30 cellular contexts compared by ENCODE assay signal in the genomic region with DNA sequence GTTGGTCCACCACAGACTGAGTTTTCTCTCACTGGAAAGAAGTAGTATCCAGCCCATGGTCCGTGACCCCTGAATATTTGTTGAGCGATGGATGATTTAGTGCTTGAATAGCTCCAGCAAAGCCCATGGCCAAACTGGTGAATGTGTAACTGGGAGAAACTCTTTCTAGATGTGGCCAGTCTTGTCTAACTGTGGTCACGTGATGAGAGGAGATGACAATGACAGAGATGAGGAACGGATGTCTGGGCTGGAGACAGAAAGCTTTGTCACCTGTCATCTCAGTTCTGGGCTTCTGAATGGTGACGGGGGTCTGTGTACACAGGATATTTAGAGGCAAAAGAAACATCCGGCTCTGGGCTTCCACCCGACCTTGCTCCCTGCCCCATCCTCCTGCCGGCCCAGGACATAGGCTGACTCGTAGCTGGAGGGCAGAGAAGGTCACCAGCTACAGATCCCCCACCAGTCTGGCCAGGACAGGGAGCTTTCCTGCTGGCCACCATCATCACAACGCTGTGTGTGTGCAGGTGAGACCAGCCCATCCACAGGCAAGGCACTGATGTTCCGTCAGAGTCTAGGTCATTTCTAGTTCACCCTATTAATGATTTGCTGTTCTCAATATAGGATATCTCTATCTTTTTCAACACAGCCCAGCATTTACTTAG.
DNase-seq lines count a peak whose midpoint lies in the region; ATAC-seq, FAIRE-seq and TF ChIP-seq lines count a peak whose summit lies in the region.
"Had no signal": no experiment of that assay in that cellular context is flagged by ENCODE, and none has a peak within 500 bp of the region (broad histone marks: within the 10 kb centered on the region; RNA-seq: fewer than 3 reads in every experiment).

No MANE protein-coding gene starts in this region.

- H2BK5ac ChIP-seq in mesenchymal stem cell (ENCODE audit: low read depth, low read length, poor library complexity, severe bottlenecking): no peak overlapping the region

- no peaks in the 10 kb centered on the region for H3K79me1 ChIP-seq in mesenchymal stem cell (replicated peaks; ENCODE audit: low read length, poor library complexity, severe bottlenecking)

- TF ChIP-seq RAD21 in K562 (CRISPR knock-in tag; conservative IDR thresholded peaks at IDR 0.05 in 1 of 2, IDR thresholded peaks at IDR 0.05 in 1 of 2): no peak

- no peak overlapping the region for H3K23ac ChIP-seq in mesenchymal stem cell (ENCODE audit: low read length in 2 of 2)

- H2AFZ ChIP-seq in K562 (ENCODE audit: low read depth, low read length) (no peak overlapping the region), mesenchymal stem cell (ENCODE audit: low read depth, low read length) (no peak overlapping the region)

- H4K8ac ChIP-seq in mesenchymal stem cell (ENCODE audit: low read length): peak overlapping the region; percentile 78

- H3K79me2 ChIP-seq in K562 (ENCODE audit: control insufficient read depth, insufficient read depth, low read length): no peaks in the 10 kb centered on the region

- FAIRE-seq in HTR-8/SVneo (lab: Jason Lieb, UNC): peak; percentile 57
- FAIRE-seq in K562 (lab: Jason Lieb, UNC): no peak
- FAIRE-seq in H54 (lab: Jason Lieb, UNC): no peak
- FAIRE-seq: kidney, TTC549 had no signal

- H2BK120ac ChIP-seq in mesenchymal stem cell (ENCODE audit: low read depth, low read length): peak overlapping the region; percentile 29

- intact Hi-C loops in K562 (cut with micrococcal nuclease): no loop called here
- intact Hi-C loops in Right ventricle myocardium superior (cut with DNase I): no loop called here

- no peak overlapping the region for H3K4ac ChIP-seq in mesenchymal stem cell (ENCODE audit: low read depth in 1 of 2, low read length in 2 of 2)

- H3K36me3 ChIP-seq in K562 (ENCODE audit: control insufficient read depth, insufficient read depth, low read length): no peaks in the 10 kb centered on the region
- H3K36me3 ChIP-seq in mesenchymal stem cell (ENCODE audit: control insufficient read depth in 1 of 2, insufficient read depth in 2 of 2, low read depth in 1 of 2, low read length in 2 of 2): no peaks in the 10 kb centered on the region
- H3K36me3 ChIP-seq: esophagus squamous epithelium, heart right ventricle, lower lobe of right lung, transverse colon had no signal

- TF ChIP-seq EP300 in K562 (IDR thresholded peaks at IDR 0.05; ENCODE audit: low read length): no peak

- no peak overlapping the region for H3K4me2 ChIP-seq in K562 (ENCODE audit: insufficient read depth, low read length)
- H3K4me2 ChIP-seq in mesenchymal stem cell (ENCODE audit: low read length, poor library complexity, severe bottlenecking): no peak overlapping the region

- H3K4me3 ChIP-seq in K562 (no peak overlapping the region), mesenchymal stem cell (ENCODE audit: insufficient read depth in 1 of 2, low read depth in 1 of 2, low read length in 2 of 2) (no peak overlapping the region)
- H3K4me3 ChIP-seq: esophagus squamous epithelium, heart right ventricle, lower lobe of right lung, psoas muscle, transverse colon had no signal

- H4K91ac ChIP-seq in mesenchymal stem cell (ENCODE audit: low read length): peak overlapping the region; percentile 92

- H3K9ac ChIP-seq in K562 (ENCODE audit: insufficient read depth in 1 of 2, low read depth in 2 of 2, low read length in 2 of 2): no peak overlapping the region
- no peak overlapping the region for H3K9ac ChIP-seq in mesenchymal stem cell (ENCODE audit: low read length)

- TF ChIP-seq CTCF in K562 (IDR thresholded peaks at IDR 0.05 in 2 of 3, conservative IDR thresholded peaks at IDR 0.05 in 1 of 3; ENCODE audit: insufficient read depth in 2 of 3, low read depth in 1 of 3, low read length in 3 of 3): no peak

- H2BK12ac ChIP-seq in mesenchymal stem cell (ENCODE audit: low read length in 2 of 2): peak overlapping the region; percentile 81 to 89

- H3K27ac ChIP-seq in K562 (ENCODE audit: extremely low read depth, low read depth, low read length) (no peak overlapping the region), mesenchymal stem cell (ENCODE audit: low read length, poor library complexity, severe bottlenecking) (no peak overlapping the region)
- H3K27ac ChIP-seq: esophagus squamous epithelium, foreskin keratinocyte, heart right ventricle, lower lobe of right lung, psoas muscle, transverse colon had no signal

- H3K14ac ChIP-seq in mesenchymal stem cell (ENCODE audit: low read length in 2 of 2): peak overlapping the region in 1 of 2 experiments; percentile 95

- H3K9me3 ChIP-seq in K562 (replicated peaks; ENCODE audit: control insufficient read depth, insufficient read depth, low read depth, low read length) (no peaks in the 10 kb centered on the region), mesenchymal stem cell (ENCODE audit: control insufficient read depth, low read length) (no peaks in the 10 kb centered on the region)
- H3K9me3 ChIP-seq: esophagus squamous epithelium, heart right ventricle, lower lobe of right lung, psoas muscle, transverse colon had no signal

- ATAC-seq in K562 (no peak), Right ventricle myocardium superior (ENCODE audit: poor library complexity) (no peak)
- ATAC-seq: activated CD4-positive, CD25-positive, alpha-beta regulatory T cell treated with anti-CD3 and anti-CD28 coated beads, Interleukin-2, amount 50 U/mL, for 24 hours; foreskin keratinocyte; heart right ventricle; lower lobe of right lung; naive thymus-derived CD8-positive, alpha-beta T cell; PC-3; psoas muscle; T-helper 17 cell had no signal

- H2BK15ac ChIP-seq in mesenchymal stem cell (ENCODE audit: low read depth, poor library complexity, severe bottlenecking): no peak overlapping the region

- H3K9me1 ChIP-seq in K562 (ENCODE audit: control insufficient read depth, insufficient read depth, low read length): no peaks in the 10 kb centered on the region

- no peak overlapping the region for H2AK5ac ChIP-seq in mesenchymal stem cell (ENCODE audit: low read length, severe bottlenecking)

- no peaks in the 10 kb centered on the region for H4K20me1 ChIP-seq in K562 (replicated peaks; ENCODE audit: control insufficient read depth, insufficient read depth, low read length)

- TF ChIP-seq POLR2A in K562 (conservative IDR thresholded peaks at IDR 0.05): no peak
- no peak for TF ChIP-seq POLR2A in H54 (IDR thresholded peaks at IDR 0.05; ENCODE audit: low read depth, low read length)

- WGBS in K562 (ENCODE audit: insufficient coverage, low coverage, missing lambda C conversion rate): 0% methylated on average over 11 of the region's 11 CpGs
- WGBS in mesenchymal stem cell: 54% methylated on average over 11 of the region's 11 CpGs

- in situ Hi-C loops in ACHN (cut with HindIII; ENCODE audit: low pct_ligation_motif_present, low pct_unique_long_range_greater_than_20kb, low sequenced_read_pairs): no loop called here
- in situ Hi-C loops in K562 (cut with MboI): no loop called here

- CTCF ChIA-PET in K562 (lab: Yijun Ruan, JAX; ENCODE audit: low intra/inter-chr PET ratio): no interaction called here

- H3K27me3 ChIP-seq in K562 (ENCODE audit: control insufficient read depth in 2 of 2, insufficient read depth in 2 of 2, low read length in 2 of 2) (peaks cover 4 to 54% of the 10 kb centered on the region in 2 experiments; a peak in 4 of 5 replicates), mesenchymal stem cell (ENCODE audit: control insufficient read depth in 1 of 2, insufficient read depth in 1 of 2, low read length in 2 of 2) (peaks cover 0 to 82% of the 10 kb centered on the region in 2 experiments)
- H3K27me3 ChIP-seq: transverse colon had no signal

- BruUV-seq in K562 (replicated peaks; lab: Mats Ljungman, UMichigan): no TSS peak

- H3K18ac ChIP-seq in mesenchymal stem cell (ENCODE audit: low read depth in 1 of 2, low read length in 2 of 2): peak overlapping the region; percentile 54 to 88

- POLR2A ChIA-PET in K562 (lab: Yijun Ruan, JAX): interaction anchor here (0.6 to 0.9 kb wide), 2 partner anchors 25 to 83 kb away, joined by 3 read pairs; no protein-coding TSS in a partner anchor

- no peaks in the 10 kb centered on the region for H3K4me1 ChIP-seq in K562 (replicated peaks in 1 of 2; ENCODE audit: control insufficient read depth in 2 of 2, insufficient read depth in 2 of 2, low read length in 2 of 2)
- H3K4me1 ChIP-seq in mesenchymal stem cell (ENCODE audit: control insufficient read depth, insufficient read depth, low read depth, low read length): peaks cover 16% of the 10 kb centered on the region
- H3K4me1 ChIP-seq: esophagus squamous epithelium, foreskin keratinocyte, heart right ventricle, lower lobe of right lung, psoas muscle, transverse colon had no signal

- DNase-seq in ACHN: peak; percentile 66
- no peak for DNase-seq in HTR-8/SVneo (ENCODE audit: insufficient read length, low spot score)
- no peak for DNase-seq in K562 (ENCODE audit: extremely low read depth in 1 of 4, low spot score in 3 of 4)
- no peak for DNase-seq in mesenchymal stem cell
- no peak for DNase-seq in stimulated activated CD8-positive, alpha-beta memory T cell treated with anti-CD3 and anti-CD28 coated beads, Interleukin-4, amount 100 ng/mL, for 48 hours
- DNase-seq in Right ventricle myocardium superior: no peak
- DNase-seq in NCI-H1048 (lab: John Stamatoyannopoulos, UW): no peak
- no peak for DNase-seq in H54 (ENCODE audit: insufficient read length, low spot score)
- DNase-seq: activated CD4-positive, alpha-beta T cell treated with anti-CD3 and anti-CD28 coated beads, Interleukin-2, amount 50 U/mL, for 48 hours; activated naive CD4-positive, alpha-beta T cell treated with Interleukin-2 at 50 U/mL for 16 hours; CD4-positive, CD25-positive, alpha-beta regulatory T cell; esophagus squamous epithelium; foreskin keratinocyte; heart right ventricle; KBM-7; kidney; lower lobe of right lung; naive thymus-derived CD8-positive, alpha-beta T cell; NCI-H1105 treated with DMSO at 0.1 percent for 48 hours; NCI-H2029 treated with DMSO at 0.1 percent for 48 hours; NCI-H524; occipital lobe; PC-3; psoas muscle; SHP77; stimulated activated CD4-positive, alpha-beta T cell treated with anti-CD3 and anti-CD28 coated beads, Interleukin-4, amount 100 ng/mL, for 24 hours; T-helper 17 cell; transverse colon had no signal

TF ChIP-seq in K562, 482 proteins besides CTCF, POLR2A, EP300 and RAD21 (continues in another document):
- no peak for TF ChIP-seq RBM17 (IDR thresholded peaks at IDR 0.05; ENCODE audit: borderline replicate concordance, low read depth, low read length)
